ENCODE assay signal across 1 cellular context in genomic region chr1:212980123-212980800, GRCh38.
TF ChIP-seq lines count a peak whose summit lies in the region.

No MANE protein-coding gene starts in this region.

TF ChIP-seq in IMR-90, 13 proteins besides CTCF, POLR2A, EP300 and RAD21:
- TF ChIP-seq USF2 (IDR thresholded peaks at IDR 0.05; ENCODE audit: low read depth, low read length) (no peak), FOS (IDR thresholded peaks at IDR 0.05; ENCODE audit: low read depth, low read length) (no peak), RFX5 (IDR thresholded peaks at IDR 0.05; ENCODE audit: low read depth, low read length) (no peak), CEBPB (IDR thresholded peaks at IDR 0.05; ENCODE audit: low read depth, low read length) (peak; percentile 65), ELK1 (IDR thresholded peaks at IDR 0.05; ENCODE audit: borderline replicate concordance, low read depth, low read length) (no peak)
TF ChIP-seq in IMR-90: peak in this region for 1.
